ENCODE assay signal across 15 cellular contexts in the genomic region with DNA sequence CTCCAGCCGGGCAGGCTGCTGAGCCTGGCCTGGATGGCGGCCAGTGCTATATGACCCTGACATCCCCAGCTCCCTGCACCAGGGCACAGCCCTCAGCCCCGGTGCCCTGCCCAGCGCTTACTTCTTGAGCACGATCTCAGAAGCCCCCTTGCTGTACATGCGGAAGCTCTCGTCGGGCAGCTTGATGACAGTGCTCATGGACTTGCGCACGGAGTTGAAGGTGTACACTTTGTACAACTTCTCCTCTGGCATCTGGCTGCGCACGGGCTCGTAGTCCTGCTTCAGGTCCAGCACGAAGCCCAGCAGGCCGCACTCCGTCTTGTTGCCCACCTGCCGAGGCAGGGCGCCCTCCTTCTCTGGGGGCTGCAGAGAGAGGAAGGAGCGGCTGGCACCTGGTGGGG. TPM values are rescaled to one million over a fixed set of nuclear protein-coding genes. Genes with fewer than 3 reads are reported as not detected.
DNase-seq lines count a peak whose midpoint lies in the region; ATAC-seq and TF ChIP-seq lines count a peak whose summit lies in the region.
"Had no signal": no experiment of that assay in that cellular context is flagged by ENCODE, and none has a peak within 500 bp of the region (broad histone marks: within the 10 kb centered on the region; RNA-seq: fewer than 3 reads in every experiment).

No MANE protein-coding gene starts in this region.

- no peak for TF ChIP-seq POLR2A in ovary (IDR thresholded peaks at IDR 0.05)

- TF ChIP-seq CTCF in lower lobe of right lung (IDR thresholded peaks at IDR 0.05), result no peak
- no peak for TF ChIP-seq CTCF in GM13976 (IDR thresholded peaks at IDR 0.05; ENCODE audit: borderline replicate concordance, control extremely low read depth, extremely low read depth, insufficient read depth, missing control alignments)
- no peak for TF ChIP-seq CTCF in ovary (IDR thresholded peaks at IDR 0.05)

- no peaks in the 10 kb centered on the region for H4K20me1 ChIP-seq in BLaER1 treated with 17β-estradiol and CSF1 and Interleukin-3, amounts not matched to agents 10 nM and 100 nM

- in situ Hi-C loops in GM13976 (cut with MboI; ENCODE audit: low sequenced_read_pairs, unreplicated experiment), result loop anchor here (25.0 kb wide), 1 partner anchor 378 kb away; no protein-coding TSS in a partner anchor

- no peak for TF ChIP-seq EP300 in ovary (IDR thresholded peaks at IDR 0.05)

- H3K9me3 ChIP-seq in BLaER1 treated with 17β-estradiol and CSF1 and Interleukin-3, amounts not matched to agents 10 nM and 100 nM (replicated peaks in 1 of 11), result peaks cover 0 to 12% (median 8%) of the 10 kb centered on the region in 11 experiments; a peak in 15 of 22 replicates
- no peaks in the 10 kb centered on the region for H3K9me3 ChIP-seq in NT2/D1 (ENCODE audit: insufficient read depth, low read length)
- no peaks in the 10 kb centered on the region for H3K9me3 ChIP-seq in lower lobe of right lung
- no peaks in the 10 kb centered on the region for H3K9me3 ChIP-seq in ovary

- ATAC-seq in lower lobe of right lung (no peak), GM19452 (IDR thresholded peaks at IDR 0.05; ENCODE audit: unreplicated experiment) (no peak)
- ATAC-seq: GM23338 had no signal

- peaks cover 0 to 18% (median 0%) of the 10 kb centered on the region in 11 experiments; a peak in 3 of 22 replicates for H3K36me3 ChIP-seq in BLaER1 treated with 17β-estradiol and CSF1 and Interleukin-3, amounts not matched to agents 10 nM and 100 nM
- H3K36me3 ChIP-seq in NT2/D1 (ENCODE audit: insufficient read depth, insufficient read length, low read length) (no peaks in the 10 kb centered on the region), lower lobe of right lung (no peaks in the 10 kb centered on the region), ovary (no peaks in the 10 kb centered on the region)

- H3K4me1 ChIP-seq in BLaER1 treated with 17β-estradiol and CSF1 and Interleukin-3, amounts not matched to agents 10 nM and 100 nM, result peaks cover 50 to 82% (median 74%) of the 10 kb centered on the region in 10 experiments
- H3K4me1 ChIP-seq in NT2/D1 (ENCODE audit: insufficient read depth, insufficient read length) (peaks cover 5% of the 10 kb centered on the region), lower lobe of right lung (no peaks in the 10 kb centered on the region), ovary (ENCODE audit: insufficient read depth) (no peaks in the 10 kb centered on the region)

- peak overlapping the region in 9 of 11 experiments; percentile 1 to 86 (median 71); a peak in 13 of 22 replicates for H3K27ac ChIP-seq in BLaER1 treated with 17β-estradiol and CSF1 and Interleukin-3, amounts not matched to agents 10 nM and 100 nM
- H3K27ac ChIP-seq in lower lobe of right lung, result no peak overlapping the region
- no peak overlapping the region for H3K27ac ChIP-seq in ovary

- H3K9ac ChIP-seq in BLaER1 treated with 17β-estradiol and CSF1 and Interleukin-3, amounts not matched to agents 10 nM and 100 nM, result peak overlapping the region in 5 of 11 experiments; percentile 31 to 68 (median 55); a peak in 6 of 22 replicates
- peak overlapping the region; percentile 27 for H3K9ac ChIP-seq in NT2/D1 (ENCODE audit: insufficient read length, low read depth)

- no peaks in the 10 kb centered on the region for H3K27me3 ChIP-seq in BLaER1 treated with 17β-estradiol and CSF1 and Interleukin-3, amounts not matched to agents 10 nM and 100 nM
- H3K27me3 ChIP-seq in NT2/D1 (ENCODE audit: insufficient read depth, insufficient read length) (no peaks in the 10 kb centered on the region), lower lobe of right lung (ENCODE audit: low read depth) (peaks cover 12% of the 10 kb centered on the region), ovary (no peaks in the 10 kb centered on the region)

- WGBS in ovary, 3 donors, result 88 to 92% (median 90%) methylated on average over 15 to 19 of the region's 19 CpGs

- intact Hi-C loops in lower lobe of right lung (cut with DNase I), result no loop called here
- intact Hi-C loops in posterior vena cava (cut with DNase I), result no loop called here
- intact Hi-C loops in ovary (cut with DNase I), result no loop called here

- H3K4me3 ChIP-seq in BLaER1 treated with 17β-estradiol and CSF1 and Interleukin-3, amounts not matched to agents 10 nM and 100 nM, result no peak overlapping the region
- H3K4me3 ChIP-seq in NT2/D1 (ENCODE audit: insufficient read length, low read depth), result no peak overlapping the region
- no peak overlapping the region for H3K4me3 ChIP-seq in lower lobe of right lung
- H3K4me3 ChIP-seq in ovary, result no peak overlapping the region
- H3K4me3 ChIP-seq: GM23338 had no signal

- H3K4me2 ChIP-seq in BLaER1 treated with 17β-estradiol and CSF1 and Interleukin-3, amounts not matched to agents 10 nM and 100 nM, result peak overlapping the region; percentile 79 to 96 (median 92)
- H3K4me2 ChIP-seq: GM23338 had no signal

- DNase-seq in NT2/D1 (ENCODE audit: low read depth, low spot score) (no peak), lower lobe of right lung (peak; percentile 28), posterior vena cava (ENCODE audit: low spot score) (peak; percentile 69), GM13976 (ENCODE audit: low spot score) (no peak), NCI-H446 treated with DMSO at 0.1 percent for 48 hours (lab: John Stamatoyannopoulos, UW) (no peak), ovary (no peak)
- DNase-seq: CD4-positive, alpha-beta T cell; DMS 273 treated with DMSO at 0.1 percent for 48 hours; DMS79 treated with DMSO at 0.1 percent for 48 hours; GF-D8; H9; HFFc6 had no signal

RNA-seq across cellular contexts. Expression of gene SEC13, which starts 38.8 kb away (rescaled TPM):
- 76.3 TPM for total RNA-seq in lower lobe of right lung
- 10 to 100 TPM; 85.9 to 86.3 TPM for total RNA-seq in posterior vena cava
- total RNA-seq in ovary, result 10 to 100 TPM; 48.8 to 93.6 (median 74.5) TPM
- 10 to 100 TPM; 47.6 to 75.5 TPM for polyA plus RNA-seq in ovary

Comparison
In these comparisons a context has a peak if more than half of its experiments do, and no peak if none do; other contexts are left out.
1. H3K27ac ChIP-seq: peak in BLaER1 treated with 17β-estradiol and CSF1 and Interleukin-3, amounts not matched to agents 10 nM and 100 nM (9 of 11); none in lower lobe of right lung (single experiment) and ovary (0 of 2).
2. DNase-seq: peak in lower lobe of right lung (single experiment) and posterior vena cava (single experiment); none in NT2/D1 (single experiment), GM13976 (single experiment), NCI-H446 treated with DMSO at 0.1 percent for 48 hours (single experiment) and ovary (0 of 5).